In genomic region chr11:93213622-93214021, GRCh38 we compare ENCODE assay signal across 24 cellular contexts.
"Had no signal": no experiment of that assay in that cellular context is flagged by ENCODE, and none has a peak within 500 bp of the region (broad histone marks: within the 10 kb centered on the region; RNA-seq: fewer than 3 reads in every experiment).

No MANE protein-coding gene starts in this region.

- H3K27ac ChIP-seq: coronary artery, esophagus muscularis mucosa, heart right ventricle, lower lobe of right lung, ovary, right lobe of liver, suprapubic skin, vagina had no signal

- FAIRE-seq: endothelial cell of umbilical vein, small intestine had no signal

- H3K36me3 ChIP-seq: esophagus muscularis mucosa, heart right ventricle, lower lobe of right lung, ovary, right lobe of liver, suprapubic skin, vagina had no signal

- ATAC-seq: heart right ventricle; left colon; left ventricle myocardium superior; lower lobe of right lung; natural killer cell; right lobe of liver; stimulated activated naive B cell treated with anti-CD40 and anti-IgM and Interleukin-4, amounts not matched to agents 10 μg/mL and 1 μg/mL and 100 μg/mL, for 72 hours; stimulated activated naive CD8-positive, alpha-beta T cell treated with anti-CD3 and anti-CD28 coated beads, Interleukin-15, amount 100 ng/mL, for 72 hours had no signal

- H3K4me3 ChIP-seq: coronary artery, esophagus muscularis mucosa, heart right ventricle, lower lobe of right lung, ovary, right lobe of liver, suprapubic skin, vagina had no signal

- H3K4me1 ChIP-seq: esophagus muscularis mucosa, heart right ventricle, lower lobe of right lung, right lobe of liver, suprapubic skin, vagina had no signal

- H3K27me3 ChIP-seq: ovary, right lobe of liver, suprapubic skin, vagina had no signal

- DNase-seq: dermis blood vessel endothelial cell; effector memory CD4-positive, alpha-beta T cell; foreskin melanocyte; glutamatergic neuron; heart right ventricle; hippocampal formation; left colon; left ventricle myocardium superior; lower lobe of right lung; natural killer cell; occipital lobe; ovary; posterior cingulate gyrus; right lobe of liver; small intestine; stimulated activated CD4-positive, alpha-beta T cell treated with anti-CD3 and anti-CD28 coated beads, Interleukin-15, amount 100 ng/mL, for 24 hours; stimulated activated CD4-positive, alpha-beta T cell treated with anti-CD3 and anti-CD28 coated beads, Interleukin-2, amount 100 ng/mL, for 48 hours; stimulated activated naive B cell treated with anti-CD40 and anti-IgM and Interleukin-4, amounts not matched to agents 10 μg/mL and 1 μg/mL and 100 μg/mL, for 72 hours; stimulated activated naive CD8-positive, alpha-beta T cell treated with anti-CD3 and anti-CD28 coated beads, Interleukin-15, amount 100 ng/mL, for 72 hours had no signal

- H3K9me3 ChIP-seq: ovary, right lobe of liver, suprapubic skin had no signal
